In the genomic region with DNA sequence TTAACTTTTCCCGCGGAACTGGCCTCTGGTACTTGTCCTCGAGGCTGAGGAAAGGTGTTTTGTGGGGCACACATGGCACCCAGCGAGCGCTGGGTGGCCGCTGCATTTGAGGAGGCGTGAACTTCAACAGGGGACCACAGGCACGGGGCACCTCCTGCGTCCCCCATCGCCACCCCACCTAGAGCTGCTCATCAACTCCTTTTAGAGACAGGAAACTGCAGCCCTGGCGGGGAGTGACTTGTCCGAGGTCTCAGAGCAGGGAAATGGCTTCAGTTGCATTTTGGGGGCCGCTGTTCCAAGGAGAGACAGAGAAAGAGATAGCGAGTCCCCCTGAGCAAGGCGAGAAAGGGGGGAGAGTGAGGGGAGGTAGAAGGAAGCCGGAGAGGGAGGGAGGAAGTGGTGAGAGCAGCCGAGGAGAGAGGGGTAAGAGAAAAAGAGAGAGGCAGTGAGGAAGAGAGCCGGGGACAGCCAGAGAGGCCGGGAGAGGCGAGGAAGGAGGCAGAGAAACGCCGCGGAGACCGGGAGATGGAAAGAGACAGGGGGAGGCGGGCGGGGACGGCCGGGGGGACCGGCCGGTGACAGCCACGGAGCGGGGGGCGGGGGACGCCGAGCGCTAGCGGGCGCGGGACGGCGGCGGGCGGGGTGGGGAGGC, we compare ENCODE assay signal across 10 cellular contexts. TPM values are rescaled to one million over a fixed set of nuclear protein-coding genes. Genes with fewer than 3 reads are reported as not detected.
A peak's percentile ranks its signal among the peaks of the same experiment; 100 is the strongest.
DNase-seq lines count a peak whose midpoint lies in the region; ATAC-seq and TF ChIP-seq lines count a peak whose summit lies in the region.
"Had no signal": no experiment of that assay in that cellular context is flagged by ENCODE, and none has a peak within 500 bp of the region (broad histone marks: within the 10 kb centered on the region; RNA-seq: fewer than 3 reads in every experiment).

No MANE protein-coding gene starts in this region.

- POLR2A ChIA-PET in MCF 10A (lab: Yijun Ruan, JAX): no interaction called here

- H3K9ac ChIP-seq in neuronal stem cell (ENCODE audit: low read depth, low read length, poor library complexity): peak overlapping the region; percentile 75

- no peaks in the 10 kb centered on the region for H3K36me3 ChIP-seq in neuronal stem cell (replicated peaks in 1 of 2; ENCODE audit: control insufficient read depth in 2 of 2, insufficient read depth in 2 of 2, low read length in 2 of 2)

- peak overlapping the region; percentile 56 for H2BK120ac ChIP-seq in neuronal stem cell (ENCODE audit: low read depth, low read length)

- H3K4me1 ChIP-seq in neuronal stem cell (ENCODE audit: control insufficient read depth in 2 of 2, insufficient read depth in 1 of 2, low read depth in 1 of 2, low read length in 2 of 2): peaks cover 5 to 38% of the 10 kb centered on the region in 2 donors

- H3K36me3 Mint-ChIP-seq in Calu3 (ENCODE audit: insufficient read depth, unreplicated experiment): no peaks in the 10 kb centered on the region
- no peaks in the 10 kb centered on the region for H3K36me3 Mint-ChIP-seq in HFFc6 (ENCODE audit: low read depth)
- no peaks in the 10 kb centered on the region for H3K36me3 Mint-ChIP-seq in MCF 10A (ENCODE audit: insufficient read depth, unreplicated experiment)

- H3K4me3 Mint-ChIP-seq in Calu3 (ENCODE audit: low read depth, unreplicated experiment) (peak overlapping the region; percentile 79), HFFc6 (peak overlapping the region; percentile 70), MCF 10A (ENCODE audit: unreplicated experiment) (peak overlapping the region; percentile 79)

- ATAC-seq in HG02981 (IDR thresholded peaks at IDR 0.05; ENCODE audit: unreplicated experiment) (no peak), GM18868 (IDR thresholded peaks at IDR 0.05; ENCODE audit: unreplicated experiment) (no peak)

- H3K27ac ChIP-seq in neuronal stem cell (replicated peaks; ENCODE audit: low read length): peak overlapping the region; percentile 46

- TF ChIP-seq CTCF in Calu3 (IDR thresholded peaks at IDR 0.05; ENCODE audit: unreplicated experiment) (no peak), HFFc6 (IDR thresholded peaks at IDR 0.05) (no peak), MCF 10A (IDR thresholded peaks at IDR 0.05; ENCODE audit: unreplicated experiment) (no peak)

- peaks cover 2% of the 10 kb centered on the region for H3K79me1 ChIP-seq in neuronal stem cell (ENCODE audit: low read depth, low read length)

- H3K4ac ChIP-seq in neuronal stem cell (ENCODE audit: low read length): no peak overlapping the region

- H2BK12ac ChIP-seq in neuronal stem cell (ENCODE audit: low read length): no peak overlapping the region

- H3K4me2 ChIP-seq in neuronal stem cell (ENCODE audit: insufficient read depth, low read length, poor library complexity, severe bottlenecking): peak overlapping the region; percentile 78

- H3K9me3 ChIP-seq in neuronal stem cell (replicated peaks in 1 of 2; ENCODE audit: control insufficient read depth in 2 of 2, insufficient read depth in 1 of 2, low read depth in 1 of 2, low read length in 2 of 2): no peaks in the 10 kb centered on the region

- peak overlapping the region; percentile 11 for H3K23ac ChIP-seq in neuronal stem cell (ENCODE audit: low read depth, low read length, poor library complexity)

- peaks cover 0 to 92% (median 9%) of the 10 kb centered on the region in 3 experiments for H3K27me3 ChIP-seq in neuronal stem cell (ENCODE audit: control insufficient read depth in 3 of 3, insufficient read depth in 3 of 3, low read depth in 1 of 3, low read length in 3 of 3)

- H3K27ac Mint-ChIP-seq in Calu3 (ENCODE audit: unreplicated experiment): no peak overlapping the region
- no peak overlapping the region for H3K27ac Mint-ChIP-seq in HFFc6
- H3K27ac Mint-ChIP-seq in MCF 10A (ENCODE audit: low read depth, unreplicated experiment): peak overlapping the region; percentile 37

- peak overlapping the region; percentile 27 to 80 for H3K4me3 ChIP-seq in neuronal stem cell (ENCODE audit: low read length in 2 of 2)

- peak overlapping the region; percentile 51 for H2BK15ac ChIP-seq in neuronal stem cell (ENCODE audit: low read length)

- peak overlapping the region; percentile 45 for H2BK5ac ChIP-seq in neuronal stem cell (ENCODE audit: low read length)

- intact Hi-C loops in Calu3 (cut with micrococcal nuclease; ENCODE audit: unreplicated experiment): no loop called here
- intact Hi-C loops in MCF 10A (cut with micrococcal nuclease): no loop called here

- peak overlapping the region; percentile 70 for H2AK5ac ChIP-seq in neuronal stem cell (ENCODE audit: low read depth, low read length)

- H3K27me3 Mint-ChIP-seq in Calu3 (ENCODE audit: unreplicated experiment): peaks cover 100% of the 10 kb centered on the region
- peaks cover 78% of the 10 kb centered on the region for H3K27me3 Mint-ChIP-seq in HFFc6 (ENCODE audit: insufficient read depth)
- H3K27me3 Mint-ChIP-seq in MCF 10A (ENCODE audit: insufficient read depth, unreplicated experiment): peaks cover 100% of the 10 kb centered on the region

- no peak overlapping the region for H3K14ac ChIP-seq in neuronal stem cell (ENCODE audit: low read length)

- no peak for DNase-seq in Calu3
- DNase-seq in HFFc6: no peak
- DNase-seq in MCF 10A (ENCODE audit: unreplicated experiment): no peak
- DNase-seq in neuronal stem cell (ENCODE audit: low spot score): peak; percentile 29
- DNase-seq in foreskin melanocyte: no peak
- no peak for DNase-seq in superior temporal gyrus (ENCODE audit: extremely low spot score)
- DNase-seq: stimulated activated CD4-positive, alpha-beta T cell treated with anti-CD3 and anti-CD28 coated beads, Interleukin-15, amount 100 ng/mL, for 24 hours had no signal

- H4K91ac ChIP-seq in neuronal stem cell (ENCODE audit: low read depth, low read length, poor library complexity): no peak overlapping the region

- peak overlapping the region; percentile 74 for H2AFZ ChIP-seq in neuronal stem cell (ENCODE audit: low read length)

- CTCF ChIA-PET in Calu3 (lab: Charles Lee) (no interaction called here), MCF 10A (lab: Yijun Ruan, JAX) (interaction anchor here (0.6 to 0.7 kb wide), 2 partner anchors 29 to 126 kb away, joined by 3 to 4 read pairs; no protein-coding TSS in a partner anchor)

- H3K4me1 Mint-ChIP-seq in Calu3 (ENCODE audit: low read depth, unreplicated experiment) (peaks cover 25% of the 10 kb centered on the region), HFFc6 (ENCODE audit: low read depth) (peaks cover 6% of the 10 kb centered on the region), MCF 10A (ENCODE audit: insufficient read depth, unreplicated experiment) (peaks cover 24% of the 10 kb centered on the region)

- H3K9me3 Mint-ChIP-seq in Calu3 (ENCODE audit: low read depth, unreplicated experiment): no peaks in the 10 kb centered on the region
- no peaks in the 10 kb centered on the region for H3K9me3 Mint-ChIP-seq in HFFc6
- no peaks in the 10 kb centered on the region for H3K9me3 Mint-ChIP-seq in MCF 10A (ENCODE audit: unreplicated experiment)

- H3K18ac ChIP-seq in neuronal stem cell (ENCODE audit: low read length): peak overlapping the region; percentile 97

- H4K8ac ChIP-seq in neuronal stem cell (ENCODE audit: low read depth, low read length): no peak overlapping the region

- no CpG with 5 or more reads among the region's 43 CpGs for WGBS in neuronal stem cell (ENCODE audit: extremely low coverage in 2 of 2, insufficient read length in 2 of 2, insufficient replicate concordance in 1 of 2), 2 donors

- no TSS peak for BruUV-seq in Calu3 (replicated peaks; lab: Mats Ljungman, UMichigan)
- BruUV-seq in MCF 10A (replicated peaks; lab: Mats Ljungman, UMichigan): no TSS peak

RNA-seq across cellular contexts. Expression of a gene that starts 12.5 kb away (rescaled TPM):
- not detected in 2 replicates for total RNA-seq in Calu3 (2022)
- total RNA-seq in HFFc6 (2021; fragmentation: NEBNext Ultra II Directional; extraction: Animal tissue kit (Norgen Biotek cat#: 25700)): not detected
- 0.20 and 0.63 TPM in 2 replicates for total RNA-seq in MCF 10A (2022)
- polyA plus RNA-seq in neuronal stem cell (2013, experiment 1 of 2): 373 TPM
- 381 TPM for polyA plus RNA-seq in neuronal stem cell (2013, experiment 2 of 2)
- total RNA-seq: dermis microvascular lymphatic vessel endothelial cell had no signal
